Comparison of ENCODE assay signal across 8 cellular contexts in the genomic region with DNA sequence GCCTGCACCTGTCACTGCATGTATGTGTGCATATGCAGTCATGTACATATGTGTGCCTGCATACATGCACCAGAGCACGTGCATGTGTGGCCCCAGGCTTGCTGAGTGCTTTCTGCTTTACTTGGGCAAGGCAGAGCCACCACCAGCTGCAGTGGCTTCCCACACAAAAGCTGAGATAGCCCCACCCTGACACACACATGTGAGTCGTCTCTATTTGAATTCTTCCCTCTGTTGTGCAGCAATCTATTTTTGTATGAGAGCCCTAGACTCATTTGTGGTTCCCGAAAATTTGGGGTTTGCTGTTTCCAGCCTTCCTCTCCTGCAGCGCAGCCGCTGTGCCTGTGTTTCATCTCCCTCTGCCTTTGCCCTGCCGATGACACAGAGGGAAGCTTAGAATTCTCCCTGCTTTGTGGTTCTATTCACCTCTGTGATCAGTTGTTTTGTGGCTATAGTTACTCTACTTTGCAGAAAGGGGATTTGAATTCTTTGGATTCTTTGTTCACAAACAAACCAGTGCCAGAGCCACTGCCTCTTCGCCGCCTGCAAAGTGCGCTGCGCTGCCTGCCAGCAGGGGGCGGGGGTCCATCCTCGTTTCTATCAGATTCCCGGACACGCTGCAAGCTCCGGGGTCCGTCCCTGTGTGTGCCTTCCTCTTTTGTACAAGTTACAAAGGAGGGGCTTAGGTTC.
DNase-seq lines count a peak whose midpoint lies in the region; ATAC-seq lines count a peak whose summit lies in the region.

No MANE protein-coding gene starts in this region.

- DNase-seq in Right ventricle myocardium superior (peak; percentile 69), cardiac septum (ENCODE audit: low spot score) (no peak), NCI-H526 (lab: John Stamatoyannopoulos, UW) (peak; percentile 14 to 82), amygdala (lab: John Stamatoyannopoulos, UW) (peak in 49 of 56 donors; percentile 11 to 79 (median 46)), iPS DF 6.9 (ENCODE audit: low read depth, low spot score) (peak; percentile 55)
- DNase-seq in stimulated activated CD4-positive, alpha-beta T cell treated with anti-CD3 and anti-CD28 coated beads, Interleukin-15, amount 100 ng/mL, for 24 hours = peak; percentile 58

- H3K9me3 ChIP-seq in iPS DF 6.9 (ENCODE audit: control insufficient read depth, insufficient read depth, low read length) = no peaks in the 10 kb centered on the region

- H3K4me3 ChIP-seq in iPS DF 6.9 (ENCODE audit: low read length) = no peak overlapping the region

- H3K27me3 ChIP-seq in iPS DF 6.9 (ENCODE audit: control insufficient read depth, insufficient read depth, low read length) = no peaks in the 10 kb centered on the region

- H3K4me1 ChIP-seq in iPS DF 6.9 (ENCODE audit: control insufficient read depth, insufficient read depth, low read length) = peaks cover 2% of the 10 kb centered on the region

- H3K36me3 ChIP-seq in iPS DF 6.9 (ENCODE audit: control insufficient read depth, insufficient read depth, low read length) = no peaks in the 10 kb centered on the region

- ATAC-seq in Right ventricle myocardium superior (ENCODE audit: poor library complexity) = peak; percentile 69
- no peak for ATAC-seq in HG02610 (IDR thresholded peaks at IDR 0.05; ENCODE audit: unreplicated experiment)
- no peak for ATAC-seq in HG02763 (IDR thresholded peaks at IDR 0.05; ENCODE audit: unreplicated experiment)

- intact Hi-C loops in Right ventricle myocardium superior (cut with DNase I) = no loop called here
- intact Hi-C loops in cardiac septum (cut with DNase I) = loop anchor here (5.0 kb wide), 2 partner anchors 131 to 159 kb away; no protein-coding TSS in a partner anchor

- WGBS in iPS DF 6.9 (ENCODE audit: insufficient coverage, insufficient read length) = no CpG with 5 or more reads among the region's 16 CpGs

- no peak overlapping the region for H3K27ac ChIP-seq in iPS DF 6.9 (ENCODE audit: low read length)
